ENCODE assay signal across 8 cellular contexts in genomic region chr2:99337164-99337930, GRCh38. TPM values are rescaled to one million over a fixed set of nuclear protein-coding genes. Genes with fewer than 3 reads are reported as not detected.
DNase-seq lines count a peak whose midpoint lies in the region; ATAC-seq lines count a peak whose summit lies in the region.

TSS of gene EIF5B (plus strand) at chr2:99337389. CDS start at chr2:99337555, 166 bp downstream.

- H3K4me1 ChIP-seq in HUES48 (ENCODE audit: control insufficient read depth, insufficient read depth, low read length) = no peaks in the 10 kb centered on the region

- H3K27me3 ChIP-seq in HUES48 (ENCODE audit: control insufficient read depth, insufficient read depth, low read length) = no peaks in the 10 kb centered on the region

- no peak within 1 kb of the TSS for H3K4me3 Mint-ChIP-seq in activated CD8-positive, alpha-beta memory T cell treated with anti-CD3 and anti-CD28 coated beads, Interleukin-2, amount 10 ng/mL, durations not matched to agents 7 days and 5 days

- CTCF ChIA-PET in activated CD8-positive, alpha-beta memory T cell treated with anti-CD3 and anti-CD28 coated beads, Interleukin-2, amount 10 ng/mL, durations not matched to agents 7 days and 5 days (lab: Charles Lee) = interaction anchor here (1.0 to 4.2 kb wide), 6 partner anchors 8 to 688 kb away, joined by 3 to 20 read pairs (median 3); partner anchors contain the start of gene REV1

- DNase-seq in DMS 273 (lab: John Stamatoyannopoulos, UW; ENCODE audit: unreplicated experiment) (peak; percentile 98), NOMO-1 treated with dmso at 0.1 percent for 144 hours (lab: John Stamatoyannopoulos, UW; ENCODE audit: unreplicated experiment) (peak; percentile 85), mesenteric fat pad (ENCODE audit: low spot score) (peak; percentile 99)
- peak; percentile 96 for DNase-seq in activated CD8-positive, alpha-beta memory T cell treated with anti-CD3 and anti-CD28 coated beads, Interleukin-2, amount 10 ng/mL, durations not matched to agents 7 days and 5 days
- DNase-seq in stimulated activated CD8-positive, alpha-beta memory T cell treated with anti-CD3 and anti-CD28 coated beads, Interleukin-15, amount 100 ng/mL, for 1 hour (ENCODE audit: low read depth) = peak; percentile 79

- peak within 1 kb of the TSS; percentile 89 for H3K27ac ChIP-seq in HUES48 (ENCODE audit: low read depth, low read length)

- H3K9ac ChIP-seq in HUES48 (ENCODE audit: low read depth, low read length) = peak within 1 kb of the TSS; percentile 66

- peak within 1 kb of the TSS; percentile 93 for H3K4me3 ChIP-seq in HUES48 (ENCODE audit: low read depth, low read length)

- no peaks in the 10 kb centered on the region for H3K9me3 Mint-ChIP-seq in activated CD8-positive, alpha-beta memory T cell treated with anti-CD3 and anti-CD28 coated beads, Interleukin-2, amount 10 ng/mL, durations not matched to agents 7 days and 5 days (ENCODE audit: low read depth)

- peak; percentile 58 for ATAC-seq in GM21423 (IDR thresholded peaks at IDR 0.05; ENCODE audit: unreplicated experiment)
- ATAC-seq in activated CD8-positive, alpha-beta memory T cell treated with anti-CD3 and anti-CD28 coated beads, Interleukin-2, amount 10 ng/mL, durations not matched to agents 7 days and 5 days = peak; percentile 78

- peaks cover 8% of the 10 kb centered on the region for H3K36me3 ChIP-seq in HUES48 (ENCODE audit: control insufficient read depth, insufficient read depth, low read length)

- in situ Hi-C loops in endometrial microvascular endothelial cells (cut with HindIII; ENCODE audit: inconsistent ontology term, low pct_unique_long_range_greater_than_20kb, low sequenced_read_pairs) = no loop called here

- H3K9me3 ChIP-seq in HUES48 (ENCODE audit: control insufficient read depth, insufficient read depth, low read length) = no peaks in the 10 kb centered on the region

- no peak within 1 kb of the TSS for H3K27ac Mint-ChIP-seq in activated CD8-positive, alpha-beta memory T cell treated with anti-CD3 and anti-CD28 coated beads, Interleukin-2, amount 10 ng/mL, durations not matched to agents 7 days and 5 days

- no peaks in the 10 kb centered on the region for H3K27me3 Mint-ChIP-seq in activated CD8-positive, alpha-beta memory T cell treated with anti-CD3 and anti-CD28 coated beads, Interleukin-2, amount 10 ng/mL, durations not matched to agents 7 days and 5 days

- peaks cover 49% of the 10 kb centered on the region for H3K4me1 Mint-ChIP-seq in activated CD8-positive, alpha-beta memory T cell treated with anti-CD3 and anti-CD28 coated beads, Interleukin-2, amount 10 ng/mL, durations not matched to agents 7 days and 5 days

- H3K36me3 Mint-ChIP-seq in activated CD8-positive, alpha-beta memory T cell treated with anti-CD3 and anti-CD28 coated beads, Interleukin-2, amount 10 ng/mL, durations not matched to agents 7 days and 5 days = peaks cover 15% of the 10 kb centered on the region

RNA-seq across cellular contexts. Expression of gene EIF5B, which starts in this region (rescaled TPM):
- total RNA-seq in activated CD8-positive, alpha-beta memory T cell treated with anti-CD3 and anti-CD28 coated beads, Interleukin-2, amount 10 ng/mL, durations not matched to agents 7 days and 5 days = 10 to 100 TPM; 45.0 to 62.1 TPM
- 19.2 TPM for total RNA-seq in endometrial microvascular endothelial cells (ENCODE audit: inconsistent ontology term)
- total RNA-seq in mesenteric fat pad = 46.1 TPM

Comparison
In these comparisons a context has a peak if more than half of its experiments do, and no peak if none do; other contexts are left out.
1. Peak in every context shown above with its lines: DNase-seq, ATAC-seq, H3K4me3 ChIP-seq and H3K27ac ChIP-seq.